In the genomic region with DNA sequence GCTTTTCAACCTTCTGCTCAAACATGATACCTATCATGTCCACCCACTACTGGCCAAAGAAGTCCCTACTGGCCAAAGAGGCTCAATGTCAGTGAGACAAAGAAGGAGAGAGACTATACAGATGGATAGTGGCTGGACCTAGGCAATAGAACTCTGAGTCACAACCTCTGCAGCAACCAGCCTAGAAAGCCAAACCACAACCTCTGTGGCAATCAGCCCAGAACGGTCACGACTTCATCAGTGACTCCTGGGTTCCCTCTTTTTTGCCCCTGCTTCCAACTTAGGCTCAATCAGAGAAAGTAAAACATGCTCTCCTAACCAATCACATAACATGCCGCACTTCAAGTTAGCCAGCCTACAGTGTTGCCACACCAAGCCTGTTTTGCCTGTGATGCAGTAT, we compare ENCODE assay signal across 13 cellular contexts.
DNase-seq lines count a peak whose midpoint lies in the region; ATAC-seq and TF ChIP-seq lines count a peak whose summit lies in the region.
"Had no signal": no experiment of that assay in that cellular context is flagged by ENCODE, and none has a peak within 500 bp of the region (broad histone marks: within the 10 kb centered on the region; RNA-seq: fewer than 3 reads in every experiment).

No MANE protein-coding gene starts in this region.

- TF ChIP-seq CTCF in IMR-90 (conservative IDR thresholded peaks at IDR 0.05; ENCODE audit: low read depth, low read length), result no peak

- TF ChIP-seq RAD21 in IMR-90 (IDR thresholded peaks at IDR 0.05; ENCODE audit: low read length), result no peak

- intact Hi-C loops in IMR-90 (cut with micrococcal nuclease), result no loop called here

- BruUV-seq in IMR-90 (replicated peaks; lab: Mats Ljungman, UMichigan), result no TSS peak

- H2AFZ ChIP-seq in IMR-90 (replicated peaks; ENCODE audit: low read length, poor library complexity), result no peak overlapping the region
- no peak overlapping the region for H2AFZ ChIP-seq in Karpas-422 (ENCODE audit: low read length)

- no peak overlapping the region for H2AK5ac ChIP-seq in IMR-90 (ENCODE audit: low read depth, low read length)

- no peaks in the 10 kb centered on the region for H3K79me1 ChIP-seq in IMR-90 (ENCODE audit: low read depth in 1 of 2, low read length in 2 of 2)

- H3K9me3 ChIP-seq in IMR-90 (ENCODE audit: control insufficient read depth, insufficient read depth, low read length) (no peaks in the 10 kb centered on the region), adipocyte (ENCODE audit: control insufficient read depth, low read length) (peaks cover 7% of the 10 kb centered on the region), Karpas-422 (ENCODE audit: low read length) (no peaks in the 10 kb centered on the region)
- H3K9me3 ChIP-seq: left ventricle myocardium inferior had no signal

- H3K4me2 ChIP-seq in IMR-90 (ENCODE audit: low read depth, low read length), result no peak overlapping the region
- H3K4me2 ChIP-seq in Karpas-422 (ENCODE audit: low read depth, low read length, poor library complexity, severe bottlenecking), result no peak overlapping the region

- H3K4ac ChIP-seq in IMR-90 (ENCODE audit: low read depth, low read length), result no peak overlapping the region

- no peak overlapping the region for H4K8ac ChIP-seq in IMR-90 (ENCODE audit: low read depth in 2 of 2, low read length in 2 of 2)

- POLR2A ChIA-PET in IMR-90 (lab: Charles Lee; ENCODE audit: unreplicated experiment), result no interaction called here

- no peaks in the 10 kb centered on the region; the same call in 1 of the 2 replicates for H3K9me2 ChIP-seq in Karpas-422 (replicated peaks; ENCODE audit: insufficient read depth, low read length)

- H4K5ac ChIP-seq in IMR-90 (ENCODE audit: low read depth, low read length), result no peak overlapping the region

- H4K91ac ChIP-seq in IMR-90 (ENCODE audit: insufficient read depth, low read depth, low read length), result no peak overlapping the region

- in situ Hi-C loops in IMR-90 (cut with MboI; ENCODE audit: low sequenced_read_pairs), result no loop called here

- H3K36me3 ChIP-seq in IMR-90 (ENCODE audit: control insufficient read depth, insufficient read depth, low read length) (no peaks in the 10 kb centered on the region), adipocyte (ENCODE audit: control insufficient read depth, insufficient read depth, low read length, severe bottlenecking) (no peaks in the 10 kb centered on the region), Karpas-422 (ENCODE audit: insufficient read depth, low read length) (no peaks in the 10 kb centered on the region)
- H3K36me3 ChIP-seq: left ventricle myocardium inferior had no signal

- H3K56ac ChIP-seq in IMR-90 (ENCODE audit: extremely low read depth, insufficient read depth, low read length), result no peak overlapping the region

- H4K20me1 ChIP-seq in IMR-90 (ENCODE audit: insufficient read depth, low read length) (no peaks in the 10 kb centered on the region), Karpas-422 (ENCODE audit: insufficient read depth, low read depth, low read length) (no peaks in the 10 kb centered on the region)

- no peak overlapping the region for H2BK5ac ChIP-seq in IMR-90 (ENCODE audit: low read depth, low read length, poor library complexity, severe bottlenecking)

- H2BK120ac ChIP-seq in IMR-90 (ENCODE audit: low read depth, low read length), result no peak overlapping the region

- H3K27me3 ChIP-seq in IMR-90 (ENCODE audit: control insufficient read depth, insufficient read depth, low read length) (no peaks in the 10 kb centered on the region), adipocyte (replicated peaks; ENCODE audit: control insufficient read depth, insufficient read depth, low read length) (no peaks in the 10 kb centered on the region), Karpas-422 (ENCODE audit: low read length) (0 out of 2 replicates have a peak, but pooled peaks cover 4% of the 10 kb centered on the region)

- H3K79me2 ChIP-seq in Karpas-422 (ENCODE audit: low read length), result no peaks in the 10 kb centered on the region

- peak; percentile 16 for DNase-seq in Ammon's horn (ENCODE audit: low spot score)
- DNase-seq in IMR-90, result peak; percentile 48
- peak; percentile 44 for DNase-seq in adipocyte (ENCODE audit: low read depth)
- DNase-seq in kidney glomerular epithelial cell (lab: John Stamatoyannopoulos, UW), result peak; percentile 5
- DNase-seq in activated gamma-delta T cell treated with Interleukin-2 at 50 U/mL for 16 hours, result no peak
- no peak for DNase-seq in Karpas-422
- no peak for DNase-seq in UCSD-AML1 (lab: John Stamatoyannopoulos, UW; ENCODE audit: unreplicated experiment)
- DNase-seq: activated CD4-positive, alpha-beta T cell treated with anti-CD3 and anti-CD28 coated beads, Interleukin-2, amount 10 ng/mL, durations not matched to agents 7 days and 5 days; left ventricle myocardium inferior; NCI-H1436; retina had no signal

- H3K23ac ChIP-seq in IMR-90 (ENCODE audit: low read depth, low read length), result no peak overlapping the region

- no peak overlapping the region for H3K14ac ChIP-seq in IMR-90 (replicated peaks; ENCODE audit: low read depth, low read length)

- no peaks in the 10 kb centered on the region for H3K9me1 ChIP-seq in IMR-90 (ENCODE audit: insufficient read depth, low read length)

- no peak overlapping the region for H2AK9ac ChIP-seq in IMR-90 (replicated peaks; ENCODE audit: low read depth, low read length, poor library complexity)

- no peak overlapping the region for H2BK15ac ChIP-seq in IMR-90 (ENCODE audit: low read depth, low read length)

- ATAC-seq in IMR-90 (ENCODE audit: low read depth) (no peak), HG03520 (IDR thresholded peaks at IDR 0.05; ENCODE audit: unreplicated experiment) (no peak)
- ATAC-seq: activated naive CD4-positive, alpha-beta T cell treated with anti-CD3 and anti-CD28 coated beads, Interleukin-2, amount 50 U/mL, for 72 hours had no signal

- no peak overlapping the region for H3K18ac ChIP-seq in IMR-90 (ENCODE audit: low read depth, low read length)

- H3K27ac ChIP-seq in IMR-90 (ENCODE audit: insufficient read depth, low read length), result no peak overlapping the region
- H3K27ac ChIP-seq in Karpas-422 (ENCODE audit: low read length), result no peak overlapping the region
- H3K27ac ChIP-seq: left ventricle myocardium inferior had no signal

- no peak overlapping the region for H2BK20ac ChIP-seq in IMR-90 (ENCODE audit: low read depth, low read length)

- no peak for TF ChIP-seq POLR2A in IMR-90 (IDR thresholded peaks at IDR 0.05; ENCODE audit: low read depth, low read length)

- CTCF ChIA-PET in IMR-90 (lab: Yijun Ruan, JAX), result no interaction called here

- WGBS in IMR-90 (ENCODE audit: extremely low coverage in 2 of 2, insufficient read length in 1 of 2), 2 experiments, result no CpG with 5 or more reads among the region's 3 CpGs

- no peak overlapping the region for H3K4me3 ChIP-seq in IMR-90 (ENCODE audit: insufficient read depth, low read depth, low read length)
- H3K4me3 ChIP-seq in adipocyte (ENCODE audit: low read length), result no peak overlapping the region
- no peak overlapping the region for H3K4me3 ChIP-seq in Karpas-422 (ENCODE audit: low read length)
- H3K4me3 ChIP-seq: left ventricle myocardium inferior had no signal

- H3K4me1 ChIP-seq in IMR-90 (ENCODE audit: control insufficient read depth, insufficient read depth, low read length) (no peaks in the 10 kb centered on the region), adipocyte (ENCODE audit: control insufficient read depth, insufficient read depth, low read length) (no peaks in the 10 kb centered on the region), Karpas-422 (ENCODE audit: low read length) (no peaks in the 10 kb centered on the region)
- H3K4me1 ChIP-seq: left ventricle myocardium inferior had no signal

- H3K9ac ChIP-seq in IMR-90 (ENCODE audit: low read depth, low read length) (no peak overlapping the region), adipocyte (ENCODE audit: low read length) (no peak overlapping the region), Karpas-422 (ENCODE audit: low read length) (no peak overlapping the region)

- dilution Hi-C loops in IMR-90 (cut with HindIII; ENCODE audit: low sequenced_read_pairs, unreplicated experiment), result no loop called here

TF ChIP-seq in IMR-90, 13 proteins besides CTCF, POLR2A, EP300 and RAD21:
- no peak for TF ChIP-seq RCOR1 (IDR thresholded peaks at IDR 0.05; ENCODE audit: insufficient replicate concordance, low read length)

Comparison
In these comparisons a context has a peak if more than half of its experiments do, and no peak if none do; other contexts are left out.
1. DNase-seq: peak in Ammon's horn (single experiment), IMR-90 (single experiment), adipocyte (single experiment) and kidney glomerular epithelial cell (single experiment); none in activated gamma-delta T cell treated with Interleukin-2 at 50 U/mL for 16 hours (single experiment), Karpas-422 (single experiment) and UCSD-AML1 (single experiment).